ENCODE assay signal across 1 cellular context in the genomic region with DNA sequence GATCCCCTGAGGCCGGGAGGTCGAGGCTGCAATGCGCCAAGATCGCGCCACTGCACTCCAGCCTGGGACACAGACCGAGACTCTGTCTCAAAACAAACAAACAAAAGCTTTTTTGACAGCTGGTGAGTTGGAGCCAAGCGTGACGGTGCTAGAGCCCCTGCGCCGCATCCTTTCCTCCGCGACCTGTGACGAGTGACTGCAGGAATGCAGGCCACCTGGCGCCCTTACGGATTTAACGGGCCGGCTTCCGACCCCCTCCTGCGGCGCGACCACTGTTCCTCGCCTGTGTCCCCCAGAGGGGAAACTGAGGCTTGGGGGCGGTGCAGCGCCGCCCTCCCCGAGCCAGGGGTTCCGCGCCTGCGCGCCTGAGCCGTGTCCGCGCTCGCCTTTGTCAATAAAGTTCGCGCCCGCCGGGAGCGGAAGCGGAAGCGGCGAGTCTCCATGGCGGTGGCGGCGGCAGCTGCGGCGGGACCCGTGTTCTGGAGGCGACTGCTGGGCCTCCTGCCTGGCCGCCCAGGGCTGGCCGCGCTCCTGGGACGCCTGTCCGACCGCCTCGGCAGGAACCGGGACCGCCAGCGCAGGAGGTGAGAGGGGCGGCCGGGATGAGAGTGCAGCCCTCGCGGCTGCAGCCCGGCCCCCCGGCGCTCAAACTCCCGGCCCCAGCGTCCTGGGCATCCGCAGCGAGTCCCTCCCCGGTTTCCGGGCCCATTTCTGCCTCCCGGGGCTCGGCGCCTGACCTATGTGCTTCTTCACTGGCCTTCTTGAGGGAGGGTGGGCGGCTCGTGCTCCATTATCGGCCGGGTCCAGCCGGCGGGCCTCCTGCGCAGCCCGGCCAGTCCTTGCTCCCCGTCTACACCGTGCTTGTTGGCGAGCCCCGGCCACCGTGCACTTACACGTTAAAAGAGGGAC.
TF ChIP-seq lines count a peak whose summit lies in the region.

A gene with protein sequence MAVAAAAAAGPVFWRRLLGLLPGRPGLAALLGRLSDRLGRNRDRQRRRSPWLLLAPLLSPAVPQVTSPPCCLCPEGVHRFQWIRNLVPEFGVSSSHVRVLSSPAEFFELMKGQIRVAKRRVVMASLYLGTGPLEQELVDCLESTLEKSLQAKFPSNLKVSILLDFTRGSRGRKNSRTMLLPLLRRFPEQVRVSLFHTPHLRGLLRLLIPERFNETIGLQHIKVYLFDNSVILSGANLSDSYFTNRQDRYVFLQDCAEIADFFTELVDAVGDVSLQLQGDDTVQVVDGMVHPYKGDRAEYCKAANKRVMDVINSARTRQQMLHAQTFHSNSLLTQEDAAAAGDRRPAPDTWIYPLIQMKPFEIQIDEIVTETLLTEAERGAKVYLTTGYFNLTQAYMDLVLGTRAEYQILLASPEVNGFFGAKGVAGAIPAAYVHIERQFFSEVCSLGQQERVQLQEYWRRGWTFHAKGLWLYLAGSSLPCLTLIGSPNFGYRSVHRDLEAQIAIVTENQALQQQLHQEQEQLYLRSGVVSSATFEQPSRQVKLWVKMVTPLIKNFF (plus strand): TSS at position 425 of the 909 bp plus-strand sequence. CDS start 17 bp downstream, at position 442.

TF ChIP-seq in HepG2, 621 proteins besides CTCF, POLR2A, EP300 and RAD21 (continued from another document and continues in another):
- TF ChIP-seq, protein P1, sequence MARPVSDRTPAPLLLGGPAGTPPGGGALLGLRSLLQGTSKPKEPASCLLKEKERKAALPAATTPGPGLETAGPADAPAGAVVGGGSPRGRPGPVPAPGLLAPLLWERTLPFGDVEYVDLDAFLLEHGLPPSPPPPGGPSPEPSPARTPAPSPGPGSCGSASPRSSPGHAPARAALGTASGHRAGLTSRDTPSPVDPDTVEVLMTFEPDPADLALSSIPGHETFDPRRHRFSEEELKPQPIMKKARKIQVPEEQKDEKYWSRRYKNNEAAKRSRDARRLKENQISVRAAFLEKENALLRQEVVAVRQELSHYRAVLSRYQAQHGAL (CRISPR knock-in tag; IDR thresholded peaks at IDR 0.05; ENCODE audit: not compliant biosample characterization) = no peak
- peak; percentile 86; the same call in 1 of the 2 replicates for TF ChIP-seq ZNF253 (CRISPR knock-in tag; IDR thresholded peaks at IDR 0.05; ENCODE audit: borderline replicate concordance)
- TF ChIP-seq, protein P2, sequence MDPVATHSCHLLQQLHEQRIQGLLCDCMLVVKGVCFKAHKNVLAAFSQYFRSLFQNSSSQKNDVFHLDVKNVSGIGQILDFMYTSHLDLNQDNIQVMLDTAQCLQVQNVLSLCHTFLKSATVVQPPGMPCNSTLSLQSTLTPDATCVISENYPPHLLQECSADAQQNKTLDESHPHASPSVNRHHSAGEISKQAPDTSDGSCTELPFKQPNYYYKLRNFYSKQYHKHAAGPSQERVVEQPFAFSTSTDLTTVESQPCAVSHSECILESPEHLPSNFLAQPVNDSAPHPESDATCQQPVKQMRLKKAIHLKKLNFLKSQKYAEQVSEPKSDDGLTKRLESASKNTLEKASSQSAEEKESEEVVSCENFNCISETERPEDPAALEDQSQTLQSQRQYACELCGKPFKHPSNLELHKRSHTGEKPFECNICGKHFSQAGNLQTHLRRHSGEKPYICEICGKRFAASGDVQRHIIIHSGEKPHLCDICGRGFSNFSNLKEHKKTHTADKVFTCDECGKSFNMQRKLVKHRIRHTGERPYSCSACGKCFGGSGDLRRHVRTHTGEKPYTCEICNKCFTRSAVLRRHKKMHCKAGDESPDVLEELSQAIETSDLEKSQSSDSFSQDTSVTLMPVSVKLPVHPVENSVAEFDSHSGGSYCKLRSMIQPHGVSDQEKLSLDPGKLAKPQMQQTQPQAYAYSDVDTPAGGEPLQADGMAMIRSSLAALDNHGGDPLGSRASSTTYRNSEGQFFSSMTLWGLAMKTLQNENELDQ (CRISPR knock-in tag; IDR thresholded peaks at IDR 0.05; ENCODE audit: borderline replicate concordance) = peak; percentile 93
- no peak for TF ChIP-seq U2AF1 (optimal IDR thresholded peaks at IDR 0.05; ENCODE audit: low read depth, low read length)
- peak; percentile 48; the same call in 1 of the 2 replicates for TF ChIP-seq RELA (CRISPR knock-in tag; IDR thresholded peaks at IDR 0.05)
- peak; percentile 72 for TF ChIP-seq ZNF768 (CRISPR knock-in tag; IDR thresholded peaks at IDR 0.05)
- TF ChIP-seq TCF12 (IDR thresholded peaks at IDR 0.05) = no peak
- peak; percentile 98 for TF ChIP-seq TCF12 (CRISPR knock-in tag; IDR thresholded peaks at IDR 0.05)
- peak; percentile 93 for TF ChIP-seq ZMYM4 (CRISPR knock-in tag; IDR thresholded peaks at IDR 0.05)
- TF ChIP-seq ZNF589 (CRISPR knock-in tag; conservative IDR thresholded peaks at IDR 0.05) = peak; percentile 88
- TF ChIP-seq, protein P3, sequence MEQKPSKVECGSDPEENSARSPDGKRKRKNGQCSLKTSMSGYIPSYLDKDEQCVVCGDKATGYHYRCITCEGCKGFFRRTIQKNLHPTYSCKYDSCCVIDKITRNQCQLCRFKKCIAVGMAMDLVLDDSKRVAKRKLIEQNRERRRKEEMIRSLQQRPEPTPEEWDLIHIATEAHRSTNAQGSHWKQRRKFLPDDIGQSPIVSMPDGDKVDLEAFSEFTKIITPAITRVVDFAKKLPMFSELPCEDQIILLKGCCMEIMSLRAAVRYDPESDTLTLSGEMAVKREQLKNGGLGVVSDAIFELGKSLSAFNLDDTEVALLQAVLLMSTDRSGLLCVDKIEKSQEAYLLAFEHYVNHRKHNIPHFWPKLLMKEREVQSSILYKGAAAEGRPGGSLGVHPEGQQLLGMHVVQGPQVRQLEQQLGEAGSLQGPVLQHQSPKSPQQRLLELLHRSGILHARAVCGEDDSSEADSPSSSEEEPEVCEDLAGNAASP (CRISPR knock-in tag; IDR thresholded peaks at IDR 0.05; ENCODE audit: borderline replicate concordance) = peak; percentile 77
- TF ChIP-seq HOXA7 (CRISPR knock-in tag; IDR thresholded peaks at IDR 0.05) = no peak
- peak; percentile 46; the same call in 1 of the 2 replicates for TF ChIP-seq ZNF773 (CRISPR knock-in tag; IDR thresholded peaks at IDR 0.05; ENCODE audit: borderline replicate concordance)
- TF ChIP-seq ATAD3A (CRISPR knock-in tag; IDR thresholded peaks at IDR 0.05) = no peak
- peak; percentile 69; the same call in 1 of the 2 replicates for TF ChIP-seq ZNF343 (CRISPR knock-in tag; IDR thresholded peaks at IDR 0.05)
- peak; percentile 98 for TF ChIP-seq ELF4 (CRISPR knock-in tag; IDR thresholded peaks at IDR 0.05; ENCODE audit: borderline replicate concordance)
- TF ChIP-seq, protein P4, sequence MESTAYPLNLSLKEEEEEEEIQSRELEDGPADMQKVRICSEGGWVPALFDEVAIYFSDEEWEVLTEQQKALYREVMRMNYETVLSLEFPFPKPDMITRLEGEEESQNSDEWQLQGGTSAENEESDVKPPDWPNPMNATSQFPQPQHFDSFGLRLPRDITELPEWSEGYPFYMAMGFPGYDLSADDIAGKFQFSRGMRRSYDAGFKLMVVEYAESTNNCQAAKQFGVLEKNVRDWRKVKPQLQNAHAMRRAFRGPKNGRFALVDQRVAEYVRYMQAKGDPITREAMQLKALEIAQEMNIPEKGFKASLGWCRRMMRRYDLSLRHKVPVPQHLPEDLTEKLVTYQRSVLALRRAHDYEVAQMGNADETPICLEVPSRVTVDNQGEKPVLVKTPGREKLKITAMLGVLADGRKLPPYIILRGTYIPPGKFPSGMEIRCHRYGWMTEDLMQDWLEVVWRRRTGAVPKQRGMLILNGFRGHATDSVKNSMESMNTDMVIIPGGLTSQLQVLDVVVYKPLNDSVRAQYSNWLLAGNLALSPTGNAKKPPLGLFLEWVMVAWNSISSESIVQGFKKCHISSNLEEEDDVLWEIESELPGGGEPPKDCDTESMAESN (CRISPR knock-in tag; conservative IDR thresholded peaks at IDR 0.05) = peak; percentile 90
- TF ChIP-seq ZNF446 (CRISPR knock-in tag; IDR thresholded peaks at IDR 0.05) = peak; percentile 98
- no peak; the same call in 1 of the 2 replicates for TF ChIP-seq ZNF232 (CRISPR knock-in tag; IDR thresholded peaks at IDR 0.05; ENCODE audit: borderline replicate concordance)
- TF ChIP-seq ZNF101 (CRISPR knock-in tag; IDR thresholded peaks at IDR 0.05; ENCODE audit: borderline replicate concordance, low read depth) = no peak
- TF ChIP-seq, protein P5, sequence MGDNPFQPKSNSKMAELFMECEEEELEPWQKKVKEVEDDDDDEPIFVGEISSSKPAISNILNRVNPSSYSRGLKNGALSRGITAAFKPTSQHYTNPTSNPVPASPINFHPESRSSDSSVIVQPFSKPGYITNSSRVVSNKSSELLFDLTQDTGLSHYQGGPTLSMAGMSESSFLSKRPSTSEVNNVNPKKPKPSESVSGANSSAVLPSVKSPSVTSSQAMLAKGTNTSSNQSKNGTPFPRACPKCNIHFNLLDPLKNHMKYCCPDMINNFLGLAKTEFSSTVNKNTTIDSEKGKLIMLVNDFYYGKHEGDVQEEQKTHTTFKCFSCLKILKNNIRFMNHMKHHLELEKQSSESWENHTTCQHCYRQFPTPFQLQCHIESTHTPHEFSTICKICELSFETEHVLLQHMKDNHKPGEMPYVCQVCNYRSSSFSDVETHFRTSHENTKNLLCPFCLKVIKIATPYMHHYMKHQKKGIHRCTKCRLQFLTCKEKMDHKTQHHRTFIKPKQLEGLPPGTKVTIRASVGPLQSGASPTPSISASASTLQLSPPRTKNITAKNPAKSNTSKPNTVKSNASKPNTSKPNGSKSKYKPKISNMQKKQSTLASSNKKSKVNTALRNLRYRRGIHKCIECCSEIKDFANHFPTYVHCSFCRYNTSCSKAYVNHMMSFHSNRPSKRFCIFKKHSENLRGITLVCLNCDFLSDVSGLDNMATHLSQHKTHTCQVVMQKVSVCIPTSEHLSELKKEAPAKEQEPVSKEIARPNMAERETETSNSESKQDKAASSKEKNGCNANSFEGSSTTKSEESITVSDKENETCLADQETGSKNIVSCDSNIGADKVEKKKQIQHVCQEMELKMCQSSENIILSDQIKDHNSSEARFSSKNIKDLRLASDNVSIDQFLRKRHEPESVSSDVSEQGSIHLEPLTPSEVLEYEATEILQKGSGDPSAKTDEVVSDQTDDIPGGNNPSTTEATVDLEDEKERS (CRISPR knock-in tag; IDR thresholded peaks at IDR 0.05) = no peak
- peak; percentile 98 for TF ChIP-seq ETV6 (CRISPR knock-in tag; conservative IDR thresholded peaks at IDR 0.05)
- no peak for TF ChIP-seq SMARCC2 (IDR thresholded peaks at IDR 0.05)
- peak; percentile 71; the same call in 1 of the 2 replicates for TF ChIP-seq TSC22D2 (CRISPR knock-in tag; IDR thresholded peaks at IDR 0.05; ENCODE audit: borderline replicate concordance)
- no peak for TF ChIP-seq ARNT (IDR thresholded peaks at IDR 0.05)
- TF ChIP-seq NFYC (CRISPR knock-in tag; IDR thresholded peaks at IDR 0.05) = peak; percentile 44; the same call in 1 of the 2 replicates
- TF ChIP-seq, protein P6, sequence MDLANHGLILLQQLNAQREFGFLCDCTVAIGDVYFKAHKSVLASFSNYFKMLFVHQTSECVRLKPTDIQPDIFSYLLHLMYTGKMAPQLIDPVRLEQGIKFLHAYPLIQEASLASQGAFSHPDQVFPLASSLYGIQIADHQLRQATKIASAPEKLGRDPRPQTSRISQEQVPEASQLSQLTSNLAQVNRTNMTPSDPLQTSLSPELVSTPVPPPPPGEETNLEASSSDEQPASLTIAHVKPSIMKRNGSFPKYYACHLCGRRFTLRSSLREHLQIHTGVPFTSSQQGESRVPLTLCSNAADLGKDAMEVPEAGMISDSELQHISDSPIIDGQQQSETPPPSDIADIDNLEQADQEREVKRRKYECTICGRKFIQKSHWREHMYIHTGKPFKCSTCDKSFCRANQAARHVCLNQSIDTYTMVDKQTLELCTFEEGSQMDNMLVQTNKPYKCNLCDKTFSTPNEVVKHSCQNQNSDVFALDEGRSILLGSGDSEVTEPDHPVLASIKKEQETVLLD (CRISPR knock-in tag; IDR thresholded peaks at IDR 0.05; ENCODE audit: low read depth) = peak; percentile 78; the same call in 1 of the 2 replicates
- no peak for TF ChIP-seq ZNF557 (CRISPR knock-in tag; IDR thresholded peaks at IDR 0.05)
- no peak for TF ChIP-seq ATM (IDR thresholded peaks at IDR 0.05; ENCODE audit: borderline replicate concordance)
- TF ChIP-seq FIP1L1 (IDR thresholded peaks at IDR 0.05; ENCODE audit: borderline replicate concordance, insufficient read depth, low read depth, low read length) = no peak
- TF ChIP-seq, protein P7, sequence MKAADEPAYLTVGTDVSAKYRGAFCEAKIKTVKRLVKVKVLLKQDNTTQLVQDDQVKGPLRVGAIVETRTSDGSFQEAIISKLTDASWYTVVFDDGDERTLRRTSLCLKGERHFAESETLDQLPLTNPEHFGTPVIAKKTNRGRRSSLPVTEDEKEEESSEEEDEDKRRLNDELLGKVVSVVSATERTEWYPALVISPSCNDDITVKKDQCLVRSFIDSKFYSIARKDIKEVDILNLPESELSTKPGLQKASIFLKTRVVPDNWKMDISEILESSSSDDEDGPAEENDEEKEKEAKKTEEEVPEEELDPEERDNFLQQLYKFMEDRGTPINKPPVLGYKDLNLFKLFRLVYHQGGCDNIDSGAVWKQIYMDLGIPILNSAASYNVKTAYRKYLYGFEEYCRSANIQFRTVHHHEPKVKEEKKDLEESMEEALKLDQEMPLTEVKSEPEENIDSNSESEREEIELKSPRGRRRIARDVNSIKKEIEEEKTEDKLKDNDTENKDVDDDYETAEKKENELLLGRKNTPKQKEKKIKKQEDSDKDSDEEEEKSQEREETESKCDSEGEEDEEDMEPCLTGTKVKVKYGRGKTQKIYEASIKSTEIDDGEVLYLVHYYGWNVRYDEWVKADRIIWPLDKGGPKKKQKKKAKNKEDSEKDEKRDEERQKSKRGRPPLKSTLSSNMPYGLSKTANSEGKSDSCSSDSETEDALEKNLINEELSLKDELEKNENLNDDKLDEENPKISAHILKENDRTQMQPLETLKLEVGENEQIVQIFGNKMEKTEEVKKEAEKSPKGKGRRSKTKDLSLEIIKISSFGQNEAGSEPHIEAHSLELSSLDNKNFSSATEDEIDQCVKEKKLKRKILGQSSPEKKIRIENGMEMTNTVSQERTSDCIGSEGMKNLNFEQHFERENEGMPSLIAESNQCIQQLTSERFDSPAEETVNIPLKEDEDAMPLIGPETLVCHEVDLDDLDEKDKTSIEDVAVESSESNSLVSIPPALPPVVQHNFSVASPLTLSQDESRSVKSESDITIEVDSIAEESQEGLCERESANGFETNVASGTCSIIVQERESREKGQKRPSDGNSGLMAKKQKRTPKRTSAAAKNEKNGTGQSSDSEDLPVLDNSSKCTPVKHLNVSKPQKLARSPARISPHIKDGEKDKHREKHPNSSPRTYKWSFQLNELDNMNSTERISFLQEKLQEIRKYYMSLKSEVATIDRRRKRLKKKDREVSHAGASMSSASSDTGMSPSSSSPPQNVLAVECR (CRISPR knock-in tag; IDR thresholded peaks at IDR 0.05; ENCODE audit: borderline replicate concordance) = peak; percentile 100
- TF ChIP-seq ZNF546 (CRISPR knock-in tag; conservative IDR thresholded peaks at IDR 0.05) = peak; percentile 82; the same call in 1 of the 2 replicates
- TF ChIP-seq ZNF10 (CRISPR knock-in tag; IDR thresholded peaks at IDR 0.05; ENCODE audit: borderline replicate concordance, low read depth) = no peak
- peak; percentile 55; the same call in 1 of the 2 replicates for TF ChIP-seq RXRB (CRISPR knock-in tag; IDR thresholded peaks at IDR 0.05; ENCODE audit: borderline replicate concordance)
- TF ChIP-seq ZNF772 (CRISPR knock-in tag; IDR thresholded peaks at IDR 0.05) = peak; percentile 99
- TF ChIP-seq HDAC1 (CRISPR knock-in tag; IDR thresholded peaks at IDR 0.05) = peak; percentile 99
- peak; percentile 91; the same call in 1 of the 2 replicates for TF ChIP-seq MTF2 (CRISPR knock-in tag; IDR thresholded peaks at IDR 0.05; ENCODE audit: borderline replicate concordance)
- peak; percentile 79; the same call in 1 of the 2 replicates for TF ChIP-seq ARHGAP35 (CRISPR knock-in tag; IDR thresholded peaks at IDR 0.05; ENCODE audit: borderline replicate concordance)
- no peak for TF ChIP-seq CBX2 (IDR thresholded peaks at IDR 0.05; ENCODE audit: low read depth, low read length)
- TF ChIP-seq CBX2 (CRISPR knock-in tag; IDR thresholded peaks at IDR 0.05; ENCODE audit: low read depth) = no peak
- peak; percentile 87 for TF ChIP-seq HDAC2 (CRISPR knock-in tag; IDR thresholded peaks at IDR 0.05)
- no peak for TF ChIP-seq ATF7 (IDR thresholded peaks at IDR 0.05)
- TF ChIP-seq ATF7 (CRISPR knock-in tag; IDR thresholded peaks at IDR 0.05) = no peak
